Comparison of ENCODE assay signal across 26 cellular contexts in the genomic region with DNA sequence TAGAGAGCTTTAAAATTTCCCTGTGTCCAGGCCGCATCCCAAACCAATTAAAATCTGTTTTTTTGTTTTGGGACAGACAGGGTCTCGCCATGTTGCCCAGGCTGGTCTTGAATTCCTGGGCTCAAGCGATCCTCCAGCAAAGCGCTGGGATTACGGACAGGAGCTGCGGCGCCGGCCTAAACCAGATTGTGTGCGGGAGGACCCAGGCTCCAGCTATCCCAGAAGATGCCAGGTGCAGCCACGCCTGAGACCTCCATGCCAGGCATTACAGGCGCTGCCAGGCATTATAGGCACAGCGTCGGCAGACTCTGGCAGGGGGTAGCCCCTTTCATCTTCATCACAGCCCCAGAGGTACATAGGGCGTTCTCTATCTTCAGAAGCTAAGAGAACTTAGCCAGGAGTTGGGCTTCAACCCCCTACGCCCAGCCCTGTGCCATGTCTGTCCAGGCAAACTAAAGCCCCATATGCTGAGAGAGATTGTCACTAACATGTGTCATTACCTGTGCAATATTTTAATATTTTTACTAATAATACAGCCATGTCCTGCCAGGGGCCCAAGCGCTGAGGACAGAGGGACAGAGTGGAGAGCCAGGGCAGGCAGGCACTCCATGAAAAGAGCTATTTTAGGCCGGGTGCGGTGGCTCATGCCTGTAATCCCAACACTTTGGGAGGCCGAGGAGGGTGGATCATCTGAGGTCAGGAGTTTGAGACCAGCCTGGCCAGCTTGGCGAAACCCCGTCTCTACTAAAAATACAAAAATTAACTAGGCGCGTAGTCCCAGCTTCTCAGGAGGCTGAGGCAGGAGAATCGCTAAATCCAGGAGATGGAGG. TPM values are rescaled to one million over a fixed set of nuclear protein-coding genes. Genes with fewer than 3 reads are reported as not detected.
DNase-seq lines count a peak whose midpoint lies in the region; FAIRE-seq and TF ChIP-seq lines count a peak whose summit lies in the region.
"Had no signal": no experiment of that assay in that cellular context is flagged by ENCODE, and none has a peak within 500 bp of the region (broad histone marks: within the 10 kb centered on the region; RNA-seq: fewer than 3 reads in every experiment).

No MANE protein-coding gene starts in this region.

- H3K4me3 ChIP-seq in H7 (ENCODE audit: insufficient read depth, low read depth, low read length): no peak overlapping the region
- H3K4me3 ChIP-seq in coronary artery: no peak overlapping the region
- H3K4me3 ChIP-seq in neural cell (ENCODE audit: low read length): no peak overlapping the region
- H3K4me3 ChIP-seq: lung, mucosa of descending colon, uterus had no signal

- no peaks in the 10 kb centered on the region for H4K20me1 ChIP-seq in neural cell (ENCODE audit: insufficient read depth)

- no peak for TF ChIP-seq EP300 in neural cell (conservative IDR thresholded peaks at IDR 0.05; ENCODE audit: poor library complexity, severe bottlenecking)

- no peaks in the 10 kb centered on the region for H3K9me3 ChIP-seq in neural cell (ENCODE audit: low read length)

- H3K27ac ChIP-seq in coronary artery (no peak overlapping the region), neural cell (ENCODE audit: low read length) (no peak overlapping the region)
- H3K27ac ChIP-seq: ascending aorta, cardiac muscle cell, heart left ventricle, skin epidermis, thoracic aorta, uterus had no signal

- no peak for FAIRE-seq in urothelium cell line (lab: Jason Lieb, UNC)

- H3K79me2 ChIP-seq in neural cell (replicated peaks; ENCODE audit: insufficient read depth, low read length): no peaks in the 10 kb centered on the region

- H3F3A ChIP-seq in neural cell (ENCODE audit: insufficient read depth, low read length, poor library complexity, severe bottlenecking): no peaks in the 10 kb centered on the region

- H3K27me3 ChIP-seq in H7 (ENCODE audit: control insufficient read depth, insufficient read depth, low read length): peaks cover 18% of the 10 kb centered on the region
- peaks cover 6% of the 10 kb centered on the region for H3K27me3 ChIP-seq in neural cell (ENCODE audit: insufficient read depth, low read depth, low read length)
- H3K27me3 ChIP-seq: uterus had no signal

- H3K9me2 ChIP-seq in neural cell (ENCODE audit: insufficient read depth, low read length): no peaks in the 10 kb centered on the region

- no peak overlapping the region for H3K9ac ChIP-seq in neural cell (ENCODE audit: low read length)

- H2AFZ ChIP-seq in neural cell (ENCODE audit: low read depth, low read length): peak overlapping the region; percentile 56

- DNase-seq in 8988T (peak; percentile 10), H7 (peak; percentile 16), coronary artery (ENCODE audit: low spot score) (peak; percentile 46), DMS79 treated with DMSO at 0.1 percent for 48 hours (lab: John Stamatoyannopoulos, UW) (no peak), AG08395 (ENCODE audit: low spot score) (no peak), urothelium cell line (ENCODE audit: low spot score) (no peak)
- DNase-seq in stimulated activated CD4-positive, alpha-beta T cell treated with anti-CD3 and anti-CD28 coated beads, Interleukin-4, amount 100 ng/mL, for 1 hour: no peak
- DNase-seq: cortex of kidney, foreskin fibroblast, NCI-H1417 treated with DMSO at 0.1 percent for 48 hours had no signal

- TF ChIP-seq CTCF in coronary artery (IDR thresholded peaks at IDR 0.05): no peak
- no peak for TF ChIP-seq CTCF in neural cell (IDR thresholded peaks at IDR 0.05; ENCODE audit: poor library complexity, severe bottlenecking)

- H3K36me3 ChIP-seq in H7 (replicated peaks; ENCODE audit: control insufficient read depth, insufficient read depth, low read length) (no peaks in the 10 kb centered on the region), neural cell (ENCODE audit: insufficient read depth, low read length) (no peaks in the 10 kb centered on the region)
- H3K36me3 ChIP-seq: ascending aorta, cardiac muscle cell, heart left ventricle, thoracic aorta, uterus had no signal

- no peak for TF ChIP-seq RAD21 in neural cell (conservative IDR thresholded peaks at IDR 0.05)

- H3K4me2 ChIP-seq in neural cell (ENCODE audit: low read length): no peak overlapping the region

TF ChIP-seq in neural cell, 6 proteins besides CTCF, POLR2A, EP300 and RAD21:
- TF ChIP-seq SMC3 (conservative IDR thresholded peaks at IDR 0.05; ENCODE audit: poor library complexity): no peak
- no peak for TF ChIP-seq POLR2AphosphoS5 (IDR thresholded peaks at IDR 0.05)
- no peak for TF ChIP-seq EZH2 (IDR thresholded peaks at IDR 0.05; ENCODE audit: borderline replicate concordance, insufficient read depth, low read length, poor library complexity, severe bottlenecking)
- TF ChIP-seq MXI1 (conservative IDR thresholded peaks at IDR 0.05; ENCODE audit: poor library complexity, severe bottlenecking): no peak
- TF ChIP-seq TAF1 (IDR thresholded peaks at IDR 0.05; ENCODE audit: low read depth): no peak
- TF ChIP-seq, protein P1, sequence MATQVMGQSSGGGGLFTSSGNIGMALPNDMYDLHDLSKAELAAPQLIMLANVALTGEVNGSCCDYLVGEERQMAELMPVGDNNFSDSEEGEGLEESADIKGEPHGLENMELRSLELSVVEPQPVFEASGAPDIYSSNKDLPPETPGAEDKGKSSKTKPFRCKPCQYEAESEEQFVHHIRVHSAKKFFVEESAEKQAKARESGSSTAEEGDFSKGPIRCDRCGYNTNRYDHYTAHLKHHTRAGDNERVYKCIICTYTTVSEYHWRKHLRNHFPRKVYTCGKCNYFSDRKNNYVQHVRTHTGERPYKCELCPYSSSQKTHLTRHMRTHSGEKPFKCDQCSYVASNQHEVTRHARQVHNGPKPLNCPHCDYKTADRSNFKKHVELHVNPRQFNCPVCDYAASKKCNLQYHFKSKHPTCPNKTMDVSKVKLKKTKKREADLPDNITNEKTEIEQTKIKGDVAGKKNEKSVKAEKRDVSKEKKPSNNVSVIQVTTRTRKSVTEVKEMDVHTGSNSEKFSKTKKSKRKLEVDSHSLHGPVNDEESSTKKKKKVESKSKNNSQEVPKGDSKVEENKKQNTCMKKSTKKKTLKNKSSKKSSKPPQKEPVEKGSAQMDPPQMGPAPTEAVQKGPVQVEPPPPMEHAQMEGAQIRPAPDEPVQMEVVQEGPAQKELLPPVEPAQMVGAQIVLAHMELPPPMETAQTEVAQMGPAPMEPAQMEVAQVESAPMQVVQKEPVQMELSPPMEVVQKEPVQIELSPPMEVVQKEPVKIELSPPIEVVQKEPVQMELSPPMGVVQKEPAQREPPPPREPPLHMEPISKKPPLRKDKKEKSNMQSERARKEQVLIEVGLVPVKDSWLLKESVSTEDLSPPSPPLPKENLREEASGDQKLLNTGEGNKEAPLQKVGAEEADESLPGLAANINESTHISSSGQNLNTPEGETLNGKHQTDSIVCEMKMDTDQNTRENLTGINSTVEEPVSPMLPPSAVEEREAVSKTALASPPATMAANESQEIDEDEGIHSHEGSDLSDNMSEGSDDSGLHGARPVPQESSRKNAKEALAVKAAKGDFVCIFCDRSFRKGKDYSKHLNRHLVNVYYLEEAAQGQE (IDR thresholded peaks at IDR 0.05; ENCODE audit: borderline replicate concordance): no peak
TF ChIP-seq in neural cell: peak in this region for 0.

RNA-seq across cellular contexts. Expression of a gene that starts 9.8 kb away (rescaled TPM):
- total RNA-seq in H7 (2014; rRNA removed; shearing (Covaris generic)): 23.9 and 35.3 TPM in 2 replicates
- polyA plus RNA-seq in neural cell: 2.1 and 3.7 TPM in 2 replicates
- 6.0 and 8.0 TPM in 2 replicates for polyA minus RNA-seq in neural cell
- total RNA-seq: ascending aorta; B cell; CD8-positive, alpha-beta memory T cell; esophagus mucosa; kidney epithelial cell; natural killer cell; PC-3; T-helper 17 cell; thoracic aorta had no signal
- polyA plus RNA-seq: heart left ventricle had no signal

Comparison
In these comparisons a context has a peak if more than half of its experiments do, and no peak if none do; other contexts are left out.
1. DNase-seq: peak in 8988T (single experiment), H7 (single experiment) and coronary artery (single experiment); none in stimulated activated CD4-positive, alpha-beta T cell treated with anti-CD3 and anti-CD28 coated beads, Interleukin-4, amount 100 ng/mL, for 1 hour (single experiment), DMS79 treated with DMSO at 0.1 percent for 48 hours (single experiment), AG08395 (single experiment) and urothelium cell line (single experiment).